Comparison of ENCODE assay signal across 9 cellular contexts in genomic region chr17:75688209-75688771, GRCh38. TPM values are rescaled to one million over a fixed set of nuclear protein-coding genes. Genes with fewer than 3 reads are reported as not detected.
DNase-seq lines count a peak whose midpoint lies in the region; ATAC-seq, FAIRE-seq and TF ChIP-seq lines count a peak whose summit lies in the region.
"Had no signal": no experiment of that assay in that cellular context is flagged by ENCODE, and none has a peak within 500 bp of the region (broad histone marks: within the 10 kb centered on the region; RNA-seq: fewer than 3 reads in every experiment).

No MANE protein-coding gene starts in this region.

- peak overlapping the region; percentile 87 to 89 for H3K27ac Mint-ChIP-seq in T-cell

- H3K27me3 Mint-ChIP-seq in T-cell: no peaks in the 10 kb centered on the region

- peak overlapping the region in 1 of 3 donors; percentile 78 for H3K4me3 Mint-ChIP-seq in T-cell

- H3K4me3 ChIP-seq in epithelial cell of esophagus (ENCODE audit: low read length) (no peak overlapping the region), gastrocnemius medialis (no peak overlapping the region)

- no peaks in the 10 kb centered on the region for H3K36me3 ChIP-seq in gastrocnemius medialis

- no peak for ATAC-seq in T-cell (replicated peaks in 1 of 4)
- peak in 1 of 2 donors; percentile 35 for ATAC-seq in gastrocnemius medialis

- peaks cover 56 to 69% (median 62%) of the 10 kb centered on the region in 3 donors for H3K4me1 Mint-ChIP-seq in T-cell

- no peaks in the 10 kb centered on the region for H3K27me3 ChIP-seq in gastrocnemius medialis

- intact Hi-C loops in gastrocnemius medialis (cut with DNase I; ENCODE audit: low total_unique reads): no loop called here

- in situ Hi-C loops in gastrocnemius medialis (cut with MboI; ENCODE audit: low sequenced_read_pairs in 4 of 4): no loop called here

- FAIRE-seq in GM12892 (lab: Jason Lieb, UNC): peak; percentile 27

- peaks cover 6% of the 10 kb centered on the region for H3K36me3 Mint-ChIP-seq in T-cell

- DNase-seq in GM12892 (ENCODE audit: insufficient read length): no peak
- no peak for DNase-seq in T-cell
- peak; percentile 87 for DNase-seq in epithelial cell of esophagus (ENCODE audit: low read depth)
- DNase-seq in gastrocnemius medialis: no peak
- DNase-seq in retina: no peak
- DNase-seq in activated gamma-delta T cell (lab: John Stamatoyannopoulos, UW): no peak
- no peak for DNase-seq in GM19238 (ENCODE audit: insufficient read length, low spot score)
- DNase-seq in HK-2 (ENCODE audit: unreplicated experiment): no peak
- DNase-seq: NCI-H2029 treated with DMSO at 0.1 percent for 48 hours had no signal

- H3K9me3 ChIP-seq in gastrocnemius medialis: no peaks in the 10 kb centered on the region

- CTCF ChIA-PET in T-cell (lab: Charles Lee): interaction anchor here in 1 of 2 donors (0.6 to 1.9 kb wide), 7 partner anchors 13 to 697 kb away, joined by 3 to 10 read pairs (median 4); partner anchors contain the start of gene RECQL5

- H3K4me1 ChIP-seq in gastrocnemius medialis: peaks cover 60 to 66% of the 10 kb centered on the region in 2 donors

- peak overlapping the region; percentile 29 to 72 (median 54) for H3K27ac ChIP-seq in gastrocnemius medialis

- TF ChIP-seq POLR2A in GM12892 (IDR thresholded peaks at IDR 0.05; ENCODE audit: low read depth, low read length): no peak
- no peak for TF ChIP-seq POLR2A in gastrocnemius medialis (IDR thresholded peaks at IDR 0.05)

- POLR2A ChIA-PET in T-cell (lab: Charles Lee): interaction anchor here in 1 of 2 donors (0.7 kb wide), 1 partner anchor 765 kb away, joined by 5 read pairs; no protein-coding TSS in a partner anchor

- no peaks in the 10 kb centered on the region for H3K9me3 Mint-ChIP-seq in T-cell

- TF ChIP-seq CTCF in epithelial cell of esophagus (IDR thresholded peaks at IDR 0.05; ENCODE audit: insufficient read depth, low read depth, low read length, missing control alignments): no peak
- TF ChIP-seq CTCF in gastrocnemius medialis (IDR thresholded peaks at IDR 0.05 in 4 of 5, conservative IDR thresholded peaks at IDR 0.05 in 1 of 5): no peak

RNA-seq across cellular contexts. Expression of gene SAP30BP, which starts 21.2 kb away (rescaled TPM):
- 65.3 TPM for polyA plus RNA-seq in GM12892 (2012; ENCODE audit: missing spikeins)
- total RNA-seq in T-cell (100 to 1,000 TPM; 124 to 191 (median 128) TPM), gastrocnemius medialis (10 to 100 TPM; 42.0 to 64.0 (median 50.1) TPM)

RNA-seq across cellular contexts. Expression of gene RECQL5, which starts 21.3 kb away (rescaled TPM):
- polyA plus RNA-seq in GM12892 (2012; ENCODE audit: missing spikeins): 22.7 TPM
- 10 to 100 TPM; 38.0 to 75.0 (median 61.9) TPM for total RNA-seq in T-cell
- 10 to 100 TPM in 1 of 4 donors, 1 to 10 TPM in 3; 5.3 to 17.5 (median 7.4) TPM for total RNA-seq in gastrocnemius medialis

RNA-seq across cellular contexts. Expression of gene ITGB4, which starts 33.0 kb away (rescaled TPM):
- 1.1 TPM for polyA plus RNA-seq in GM12892 (2012; ENCODE audit: missing spikeins)
- total RNA-seq in T-cell (1 to 10 TPM in 4 of 5 donors, under 1 TPM in 1; 0.68 to 1.6 (median 1.5) TPM), gastrocnemius medialis (10 to 100 TPM in 1 of 4 donors, 1 to 10 TPM in 3; 3.6 to 20.2 (median 6.3) TPM)

RNA-seq across cellular contexts. Expression of gene SMIM5, which starts 55.1 kb away (rescaled TPM):
- 0.51 TPM for polyA plus RNA-seq in GM12892 (2012; ENCODE audit: missing spikeins)
- total RNA-seq in T-cell (1 to 10 TPM in 2 of 5 donors, under 1 TPM in 3; 0.35 to 2.2 (median 0.82) TPM), gastrocnemius medialis (under 1 TPM in 1 of 4 donors, not detected in 3; 0.22 TPM)
